Comparison of ENCODE assay signal across 30 cellular contexts in genomic region chr5:117054141-117054540, GRCh38.
"Had no signal": no experiment of that assay in that cellular context is flagged by ENCODE, and none has a peak within 500 bp of the region (broad histone marks: within the 10 kb centered on the region; RNA-seq: fewer than 3 reads in every experiment).

No MANE protein-coding gene starts in this region.

- H3K9me3 Mint-ChIP-seq: activated CD4-positive, alpha-beta T cell treated with anti-CD3 and anti-CD28 coated beads, Interleukin-2, amount 10 ng/mL, durations not matched to agents 24 days and 14 days; activated naive CD4-positive, alpha-beta T cell treated with anti-CD3 and anti-CD28 coated beads for 36 hours had no signal

- ATAC-seq: activated CD8-positive, alpha-beta T cell treated with anti-CD3 and anti-CD28 coated beads, Interleukin-2, amount 10 ng/mL, durations not matched to agents 7 days and 5 days; activated naive CD4-positive, alpha-beta T cell treated with anti-CD3 and anti-CD28 coated beads, Interleukin-2, amount 50 U/mL, for 72 hours; activated T-cell treated with anti-CD3 and anti-CD28 coated beads, Interleukin-2, amount 50 U/mL, for 4 hours; body of pancreas; PC-3 had no signal

- H3K27me3 Mint-ChIP-seq: activated CD4-positive, alpha-beta T cell treated with anti-CD3 and anti-CD28 coated beads, Interleukin-2, amount 10 ng/mL, durations not matched to agents 24 days and 14 days had no signal

- H3K9me3 ChIP-seq: adrenal gland, body of pancreas, breast epithelium, MG63, Peyer's patch had no signal

- H3K27me3 ChIP-seq: adrenal gland, body of pancreas, breast epithelium, Peyer's patch had no signal

- H3K27ac ChIP-seq: adrenal gland, body of pancreas, breast epithelium, Peyer's patch, WERI-Rb-1 had no signal

- DNase-seq: activated CD4-positive, alpha-beta T cell treated with anti-CD3 and anti-CD28 coated beads, Interleukin-2, amount 10 ng/mL, durations not matched to agents 24 days and 14 days; activated CD4-positive, alpha-beta T cell treated with anti-CD3 and anti-CD28 coated beads, Interleukin-2, amount 50 U/mL, for 48 hours; activated CD8-positive, alpha-beta T cell treated with anti-CD3 and anti-CD28 coated beads, Interleukin-2, amount 10 ng/mL, durations not matched to agents 7 days and 5 days; activated gamma-delta T cell treated with Interleukin-2 at 50 U/mL for 16 hours; activated naive CD4-positive, alpha-beta T cell treated with anti-CD3 and anti-CD28 coated beads for 36 hours; activated T-cell treated with anti-CD3 and anti-CD28 coated beads, Interleukin-2, amount 50 U/mL, for 4 hours; adrenal gland; body of pancreas; Kasumi-1; KG1; MG63; NCI-H1048; NCI-H1436 treated with DMSO at 0.1 percent for 48 hours; NCI-H2029; NCI-H2171; NCI-H510A; NK-92 treated with Interleukin-12 subunit alpha and Interleukin-12 subunit beta, amount 100 ng/mL, for 24 hours; PC-3; Peyer's patch; RPMI8226; SHP77 treated with DMSO at 0.1 percent for 48 hours; SW 1271; T-helper 1 cell; T-helper 2 cell; T-helper 9 cell; WERI-Rb-1 had no signal

- H3K36me3 ChIP-seq: adrenal gland, breast epithelium, MG63, Peyer's patch, WERI-Rb-1 had no signal

- H3K4me1 ChIP-seq: adrenal gland, body of pancreas, breast epithelium, Peyer's patch had no signal

- H3K36me3 Mint-ChIP-seq: activated naive CD4-positive, alpha-beta T cell treated with anti-CD3 and anti-CD28 coated beads, Interleukin-2, amount 50 U/mL, for 72 hours had no signal

- FAIRE-seq: astrocyte had no signal

- H3K4me3 ChIP-seq: adrenal gland, body of pancreas, breast epithelium, MG63, Peyer's patch had no signal

- H3K4me1 Mint-ChIP-seq: activated CD4-positive, alpha-beta T cell treated with anti-CD3 and anti-CD28 coated beads, Interleukin-2, amount 10 ng/mL, durations not matched to agents 24 days and 14 days had no signal

- H3K4me3 Mint-ChIP-seq: activated CD4-positive, alpha-beta T cell treated with anti-CD3 and anti-CD28 coated beads, Interleukin-2, amount 10 ng/mL, durations not matched to agents 24 days and 14 days; activated CD8-positive, alpha-beta T cell treated with anti-CD3 and anti-CD28 coated beads, Interleukin-2, amount 10 ng/mL, durations not matched to agents 7 days and 5 days; activated naive CD4-positive, alpha-beta T cell treated with anti-CD3 and anti-CD28 coated beads for 36 hours; activated T-cell treated with anti-CD3 and anti-CD28 coated beads, Interleukin-2, amount 50 U/mL, for 4 hours; activated T-helper 1 cell treated with anti-CD3 and anti-CD28 coated beads, Interleukin-12 subunit alpha, Interleukin-12 subunit beta, Interleukin-2, Interleukin-4 antibody, amounts not matched to agents 30 ng/mL and 10 ng/mL and 1 ng/mL, durations not matched to agents 14 hours and 24 hours and 36 hours had no signal

- H3K27ac Mint-ChIP-seq: activated CD4-positive, alpha-beta T cell treated with anti-CD3 and anti-CD28 coated beads, Interleukin-2, amount 10 ng/mL, durations not matched to agents 24 days and 14 days; activated CD8-positive, alpha-beta T cell treated with anti-CD3 and anti-CD28 coated beads, Interleukin-2, amount 10 ng/mL, durations not matched to agents 7 days and 5 days; activated naive CD4-positive, alpha-beta T cell treated with anti-CD3 and anti-CD28 coated beads for 36 hours; activated naive CD4-positive, alpha-beta T cell treated with anti-CD3 and anti-CD28 coated beads, Interleukin-2, amount 50 U/mL, for 72 hours; activated T-helper 1 cell treated with anti-CD3 and anti-CD28 coated beads, Interleukin-12 subunit alpha, Interleukin-12 subunit beta, Interleukin-2, Interleukin-4 antibody, amounts not matched to agents 30 ng/mL and 10 ng/mL and 1 ng/mL, durations not matched to agents 14 hours and 24 hours and 36 hours had no signal
